Comparison of ENCODE assay signal across 8 cellular contexts in genomic region chr9:125632321-125633115, GRCh38.
DNase-seq lines count a peak whose midpoint lies in the region; ATAC-seq and TF ChIP-seq lines count a peak whose summit lies in the region.

No MANE protein-coding gene starts in this region.

- H3K27me3 Mint-ChIP-seq in Caco-2 (ENCODE audit: insufficient read depth, unreplicated experiment): no peaks in the 10 kb centered on the region
- H3K27me3 Mint-ChIP-seq in progenitor cell of endocrine pancreas: no peaks in the 10 kb centered on the region

- POLR2A ChIA-PET in Caco-2 (lab: Charles Lee): interaction anchor here (1.2 kb wide), 1 partner anchor 75 kb away, joined by 3 read pairs; the partner anchor contains the start of gene MAPKAP1

- TF ChIP-seq POLR2A in thyroid gland (IDR thresholded peaks at IDR 0.05): no peak

- 84 to 99% methylated on average over 4 of the region's 4 CpGs for WGBS in thyroid gland, 2 donors

- TF ChIP-seq CTCF in Caco-2 (IDR thresholded peaks at IDR 0.05; ENCODE audit: insufficient read depth in 1 of 2, low read depth in 1 of 2, low read length in 1 of 2, severe bottlenecking in 1 of 2, unreplicated experiment in 1 of 2) (no peak), progenitor cell of endocrine pancreas (IDR thresholded peaks at IDR 0.05; ENCODE audit: unreplicated experiment) (no peak), BE2C (IDR thresholded peaks at IDR 0.05; ENCODE audit: low read depth, low read length) (no peak), thyroid gland (IDR thresholded peaks at IDR 0.05) (no peak)

- ATAC-seq in GM18909 (IDR thresholded peaks at IDR 0.05; ENCODE audit: poor library complexity, unreplicated experiment) (peak; percentile 62), HG03039 (IDR thresholded peaks at IDR 0.05; ENCODE audit: unreplicated experiment) (peak; percentile 48)

- H3K4me1 ChIP-seq in Caco-2 (peaks cover 27% of the 10 kb centered on the region), BE2C (peaks cover 11% of the 10 kb centered on the region), thyroid gland (peaks cover 0 to 19% of the 10 kb centered on the region in 2 donors)

- intact Hi-C loops in Caco-2 (cut with micrococcal nuclease; ENCODE audit: unreplicated experiment): loop anchor here (5.0 kb wide), 1 partner anchor 60 kb away; no protein-coding TSS in a partner anchor
- intact Hi-C loops in thyroid gland (cut with DNase I): no loop called here

- H3K4me3 ChIP-seq in Caco-2 (ENCODE audit: low read depth, low read length) (no peak overlapping the region), BE2C (ENCODE audit: low read depth, low read length) (no peak overlapping the region), thyroid gland (replicated peaks in 1 of 3) (no peak overlapping the region)

- no peaks in the 10 kb centered on the region for H3K9me3 ChIP-seq in Caco-2
- H3K9me3 ChIP-seq in BE2C: no peaks in the 10 kb centered on the region
- no peaks in the 10 kb centered on the region for H3K9me3 ChIP-seq in thyroid gland

- H3K36me3 Mint-ChIP-seq in Caco-2 (ENCODE audit: insufficient read depth, unreplicated experiment): peaks cover 5% of the 10 kb centered on the region
- H3K36me3 Mint-ChIP-seq in progenitor cell of endocrine pancreas (ENCODE audit: insufficient read depth): no peaks in the 10 kb centered on the region

- CTCF ChIA-PET in Caco-2 (lab: Charles Lee): interaction anchor here (0.9 to 1.7 kb wide), 3 partner anchors 74 to 225 kb away, joined by 3 to 7 read pairs (median 4); partner anchors contain the start of gene MAPKAP1

- H3K27ac Mint-ChIP-seq in Caco-2 (ENCODE audit: unreplicated experiment): peak overlapping the region; percentile 68
- peak overlapping the region; percentile 10 for H3K27ac Mint-ChIP-seq in progenitor cell of endocrine pancreas

- H3K36me3 ChIP-seq in Caco-2 (ENCODE audit: control insufficient read depth, insufficient read depth, low read length) (no peaks in the 10 kb centered on the region), BE2C (no peaks in the 10 kb centered on the region), thyroid gland (no peaks in the 10 kb centered on the region)

- H3K4me3 Mint-ChIP-seq in Caco-2 (ENCODE audit: unreplicated experiment): peak overlapping the region; percentile 8
- H3K4me3 Mint-ChIP-seq in progenitor cell of endocrine pancreas (ENCODE audit: low read depth): no peak overlapping the region

- no peak overlapping the region for H3K27ac ChIP-seq in thyroid gland

- no TSS peak for BruUV-seq in Caco-2 (replicated peaks; lab: Mats Ljungman, UMichigan)

- DNase-seq in Caco-2 (peak; percentile 35 to 45), NCI-H2227 treated with DMSO at 0.1 percent for 48 hours (lab: John Stamatoyannopoulos, UW) (peak; percentile 15), progenitor cell of endocrine pancreas (ENCODE audit: low spot score, unreplicated experiment) (no peak), BE2C (no peak), thyroid gland (no peak)
- peak; percentile 15 for DNase-seq in activated naive CD4-positive, alpha-beta T cell treated with anti-CD3 and anti-CD28 coated beads, Interleukin-2, amount 50 U/mL, for 16 hours

- H3K27me3 ChIP-seq in Caco-2 (replicated peaks; ENCODE audit: control insufficient read depth, insufficient read depth, low read length) (no peaks in the 10 kb centered on the region), BE2C (no peaks in the 10 kb centered on the region), thyroid gland (no peaks in the 10 kb centered on the region)

- peaks cover 37% of the 10 kb centered on the region for H3K4me1 Mint-ChIP-seq in Caco-2 (ENCODE audit: low read depth, unreplicated experiment)
- H3K4me1 Mint-ChIP-seq in progenitor cell of endocrine pancreas (ENCODE audit: low read depth): peaks cover 25% of the 10 kb centered on the region

- no peaks in the 10 kb centered on the region for H3K9me3 Mint-ChIP-seq in Caco-2 (ENCODE audit: unreplicated experiment)
- no peaks in the 10 kb centered on the region for H3K9me3 Mint-ChIP-seq in progenitor cell of endocrine pancreas (ENCODE audit: low read depth)

Comparison
In these comparisons a context has a peak if more than half of its experiments do, and no peak if none do; other contexts are left out.
1. DNase-seq: peak in Caco-2 (2 of 2), NCI-H2227 treated with DMSO at 0.1 percent for 48 hours (single experiment) and activated naive CD4-positive, alpha-beta T cell treated with anti-CD3 and anti-CD28 coated beads, Interleukin-2, amount 50 U/mL, for 16 hours (single experiment); none in progenitor cell of endocrine pancreas (single experiment), BE2C (single experiment) and thyroid gland (0 of 2).